Comparison of ENCODE assay signal across 15 cellular contexts in the genomic region with DNA sequence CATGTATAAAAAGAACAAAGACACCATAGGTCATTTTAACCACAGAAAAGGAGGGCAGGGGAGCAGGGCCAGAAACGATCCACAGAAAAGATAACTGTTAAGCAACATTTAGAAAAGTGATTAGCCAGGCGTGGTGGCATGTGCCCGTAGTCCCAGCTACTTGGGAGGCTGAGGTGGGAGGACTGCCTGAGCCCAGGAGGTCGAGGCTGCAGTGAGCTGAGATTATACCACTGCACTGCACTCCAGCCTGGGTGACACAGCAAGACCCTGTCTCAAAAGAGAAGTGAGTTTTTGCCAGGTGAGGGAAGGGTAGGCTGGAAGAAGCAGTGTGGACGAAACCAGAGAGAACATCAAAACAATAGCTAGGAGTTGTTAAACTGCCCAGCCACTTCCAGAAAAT.
"Had no signal": no experiment of that assay in that cellular context is flagged by ENCODE, and none has a peak within 500 bp of the region (broad histone marks: within the 10 kb centered on the region; RNA-seq: fewer than 3 reads in every experiment).

No MANE protein-coding gene starts in this region.

- H3K4me3 Mint-ChIP-seq: activated B cell treated with CpG ODN at 0.5 μM for 24 hours; activated T-helper 1 cell treated with anti-CD3 and anti-CD28 coated beads, Interleukin-12 subunit alpha, Interleukin-12 subunit beta, Interleukin-2, Interleukin-4 antibody, amounts not matched to agents 30 ng/mL and 10 ng/mL and 1 ng/mL, durations not matched to agents 14 hours and 24 hours and 36 hours; memory B cell; T-helper 1 cell treated with Interleukin-12 subunit alpha and Interleukin-12 subunit beta and Interleukin-4 antibody, amounts not matched to agents 30 μg/mL and 1 μg/mL, for 36 hours had no signal

- H2AFZ ChIP-seq: parathyroid adenoma had no signal

- ATAC-seq: left lung had no signal

- H3K27me3 Mint-ChIP-seq: activated B cell treated with CpG ODN at 0.5 μM for 24 hours, memory B cell had no signal

- H3K27me3 ChIP-seq: left lung, tibial nerve had no signal

- H3K4me3 ChIP-seq: coronary artery, left lung, skin epidermis, tibial nerve had no signal

- H3K27ac ChIP-seq: coronary artery, left lung, parathyroid adenoma, skin epidermis, tibial nerve had no signal

- DNase-seq: activated B cell treated with CpG ODN at 0.5 μM for 24 hours; activated CD4-positive, alpha-beta T cell treated with anti-CD3 and anti-CD28 coated beads, Interleukin-2, amount 50 U/mL, for 1 hour; activated naive CD4-positive, alpha-beta T cell; caudate nucleus; effector CD8-positive, alpha-beta T cell; islet precursor cell; left lung had no signal

- H3K27ac Mint-ChIP-seq: activated B cell treated with CpG ODN at 0.5 μM for 24 hours; activated T-helper 1 cell treated with anti-CD3 and anti-CD28 coated beads, Interleukin-12 subunit alpha, Interleukin-12 subunit beta, Interleukin-2, Interleukin-4 antibody, amounts not matched to agents 30 ng/mL and 10 ng/mL and 1 ng/mL, durations not matched to agents 14 hours and 24 hours and 36 hours; memory B cell; T-helper 1 cell treated with Interleukin-12 subunit alpha and Interleukin-12 subunit beta and Interleukin-4 antibody, amounts not matched to agents 30 μg/mL and 1 μg/mL, for 36 hours had no signal

- H3K9ac ChIP-seq: parathyroid adenoma had no signal

- FAIRE-seq: frontal cortex had no signal
